Comparison of ENCODE assay signal across 12 cellular contexts in the genomic region with DNA sequence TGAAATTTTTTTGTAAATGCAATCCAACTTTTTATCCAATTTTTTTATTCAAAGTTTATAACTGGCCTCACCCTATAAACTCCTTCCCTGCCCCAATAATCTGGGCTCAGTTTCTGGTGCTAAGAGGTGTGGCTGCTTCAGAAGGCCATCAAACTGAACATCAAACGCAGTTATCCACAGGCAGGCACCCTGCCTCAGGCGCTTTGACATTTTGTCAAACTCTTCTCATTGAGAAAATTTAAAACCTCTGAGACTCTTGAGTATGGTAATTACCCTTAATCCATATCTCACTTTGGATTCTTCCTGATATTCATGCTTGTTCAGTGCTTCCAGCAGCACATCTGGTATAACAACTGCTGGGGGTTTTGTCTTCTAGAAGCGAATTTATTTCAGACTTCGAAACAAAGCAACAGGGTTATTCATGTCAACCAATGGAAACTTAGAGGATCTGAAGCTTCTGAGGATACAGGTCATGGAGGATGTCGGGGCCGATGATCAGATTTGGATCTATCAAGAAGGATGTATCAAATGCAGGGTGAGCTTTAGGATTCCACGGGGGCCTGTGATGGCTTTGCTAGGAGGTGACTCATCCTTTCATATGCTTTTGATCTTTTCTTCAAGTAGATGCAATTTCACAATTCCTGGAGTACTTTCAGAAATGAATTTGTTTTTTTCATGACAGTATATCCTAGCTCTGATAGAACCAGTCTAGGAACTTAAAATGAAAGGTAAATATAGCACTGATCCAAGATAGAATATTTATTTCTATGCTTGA.
DNase-seq lines count a peak whose midpoint lies in the region; ATAC-seq and TF ChIP-seq lines count a peak whose summit lies in the region.
"Had no signal": no experiment of that assay in that cellular context is flagged by ENCODE, and none has a peak within 500 bp of the region (broad histone marks: within the 10 kb centered on the region; RNA-seq: fewer than 3 reads in every experiment).

No MANE protein-coding gene starts in this region.

- H3K9me3 ChIP-seq in RWPE2 (ENCODE audit: severe bottlenecking): no peaks in the 10 kb centered on the region
- no peaks in the 10 kb centered on the region for H3K9me3 ChIP-seq in esophagus (ENCODE audit: control insufficient read depth in 2 of 2, insufficient read depth in 1 of 2, low read depth in 1 of 2, low read length in 1 of 2)

- no peak overlapping the region for H3K4me3 ChIP-seq in RWPE2 (ENCODE audit: severe bottlenecking)
- no peak overlapping the region for H3K4me3 ChIP-seq in esophagus (ENCODE audit: low read depth in 1 of 2, low read length in 2 of 2)

- H3K36me3 ChIP-seq in RWPE2 (ENCODE audit: low read depth): peaks cover 92% of the 10 kb centered on the region
- H3K36me3 ChIP-seq in esophagus (ENCODE audit: control insufficient read depth in 2 of 2, insufficient read depth in 2 of 2, low read length in 1 of 2): peaks cover 5 to 9% of the 10 kb centered on the region in 2 donors

- H3K27ac ChIP-seq in RWPE2 (ENCODE audit: poor library complexity, severe bottlenecking) (peak overlapping the region; percentile 65), esophagus (ENCODE audit: low read depth in 2 of 2, low read length in 1 of 2) (peak overlapping the region; percentile 10 to 74)

- ATAC-seq in RWPE2 (ENCODE audit: low read depth) (peak; percentile 65), left ventricle myocardium superior (no peak)

- peaks cover 33% of the 10 kb centered on the region for H3K4me1 ChIP-seq in RWPE2 (ENCODE audit: insufficient read depth, poor library complexity, severe bottlenecking)
- no peaks in the 10 kb centered on the region for H3K4me1 ChIP-seq in esophagus (ENCODE audit: control insufficient read depth in 2 of 2, insufficient read depth in 2 of 2, low read length in 1 of 2)

- no peak overlapping the region for H3K4me3 Mint-ChIP-seq in stimulated activated naive CD8-positive, alpha-beta T cell treated with anti-CD3 and anti-CD28 coated beads, Interleukin-15, Interleukin-2, amounts not matched to agents 100 ng/mL and 50 ng/mL, for 24 hours
- H3K4me3 Mint-ChIP-seq: activated naive CD8-positive, alpha-beta T cell treated with anti-CD3 and anti-CD28 coated beads, Interleukin-2, amount 10 ng/mL, durations not matched to agents 7 days and 5 days had no signal

- peaks cover 62% of the 10 kb centered on the region for H3K36me3 Mint-ChIP-seq in stimulated activated naive CD8-positive, alpha-beta T cell treated with anti-CD3 and anti-CD28 coated beads, Interleukin-15, Interleukin-2, amounts not matched to agents 100 ng/mL and 50 ng/mL, for 24 hours (ENCODE audit: low read depth)

- DNase-seq in NOMO-1 treated with DMSO at 0.1 percent for 48 hours (lab: John Stamatoyannopoulos, UW; ENCODE audit: unreplicated experiment): peak; percentile 64
- DNase-seq in NOMO-1 treated with dmso at 0.1 percent for 144 hours (lab: John Stamatoyannopoulos, UW; ENCODE audit: unreplicated experiment): no peak
- DNase-seq in RWPE2 (ENCODE audit: low spot score): no peak
- DNase-seq in NCI-H146 treated with DMSO at 0.1 percent for 48 hours (lab: John Stamatoyannopoulos, UW; ENCODE audit: unreplicated experiment): no peak
- no peak for DNase-seq in left ventricle myocardium superior
- DNase-seq in NCI-H446 (lab: John Stamatoyannopoulos, UW): no peak
- DNase-seq: activated naive CD8-positive, alpha-beta T cell treated with anti-CD3 and anti-CD28 coated beads, Interleukin-2, amount 10 ng/mL, durations not matched to agents 7 days and 5 days; hippocampal formation; NCI-H2171 treated with DMSO at 0.1 percent for 48 hours; T-helper 2 cell had no signal

- H3K27me3 ChIP-seq in RWPE2 (ENCODE audit: insufficient read depth, poor library complexity, severe bottlenecking): no peaks in the 10 kb centered on the region
- no peaks in the 10 kb centered on the region for H3K27me3 ChIP-seq in esophagus (ENCODE audit: control insufficient read depth in 1 of 2, insufficient read depth in 2 of 2, low read length in 2 of 2)

- H3K9me3 Mint-ChIP-seq in stimulated activated naive CD8-positive, alpha-beta T cell treated with anti-CD3 and anti-CD28 coated beads, Interleukin-15, Interleukin-2, amounts not matched to agents 100 ng/mL and 50 ng/mL, for 24 hours: no peaks in the 10 kb centered on the region
- H3K9me3 Mint-ChIP-seq: activated naive CD8-positive, alpha-beta T cell treated with anti-CD3 and anti-CD28 coated beads, Interleukin-2, amount 10 ng/mL, durations not matched to agents 7 days and 5 days had no signal

- 50 to 68% methylated on average over 7 of the region's 7 CpGs for WGBS in esophagus, 2 donors

- intact Hi-C loops in left ventricle myocardium superior (cut with micrococcal nuclease): loop anchor here (10.0 kb wide), 2 partner anchors 216 to 1126 kb away; no protein-coding TSS in a partner anchor

- peak overlapping the region; percentile 33 for H3K27ac Mint-ChIP-seq in stimulated activated naive CD8-positive, alpha-beta T cell treated with anti-CD3 and anti-CD28 coated beads, Interleukin-15, Interleukin-2, amounts not matched to agents 100 ng/mL and 50 ng/mL, for 24 hours
- H3K27ac Mint-ChIP-seq: activated naive CD8-positive, alpha-beta T cell treated with anti-CD3 and anti-CD28 coated beads, Interleukin-2, amount 10 ng/mL, durations not matched to agents 7 days and 5 days had no signal

- no peak for TF ChIP-seq CTCF in RWPE2 (IDR thresholded peaks at IDR 0.05; ENCODE audit: poor library complexity, severe bottlenecking)

- peaks cover 16% of the 10 kb centered on the region for H3K4me1 Mint-ChIP-seq in stimulated activated naive CD8-positive, alpha-beta T cell treated with anti-CD3 and anti-CD28 coated beads, Interleukin-15, Interleukin-2, amounts not matched to agents 100 ng/mL and 50 ng/mL, for 24 hours (ENCODE audit: low read depth)

- no peaks in the 10 kb centered on the region for H3K27me3 Mint-ChIP-seq in stimulated activated naive CD8-positive, alpha-beta T cell treated with anti-CD3 and anti-CD28 coated beads, Interleukin-15, Interleukin-2, amounts not matched to agents 100 ng/mL and 50 ng/mL, for 24 hours
- H3K27me3 Mint-ChIP-seq: activated naive CD8-positive, alpha-beta T cell treated with anti-CD3 and anti-CD28 coated beads, Interleukin-2, amount 10 ng/mL, durations not matched to agents 7 days and 5 days had no signal
